27 cellular contexts compared by ENCODE assay signal in genomic region chr10:10897400-10897799, GRCh38.
"Had no signal": no experiment of that assay in that cellular context is flagged by ENCODE, and none has a peak within 500 bp of the region (broad histone marks: within the 10 kb centered on the region; RNA-seq: fewer than 3 reads in every experiment).

No MANE protein-coding gene starts in this region.

- H2AFZ ChIP-seq: neural progenitor cell had no signal

- DNase-seq: colonic mucosa; effector CD8-positive, alpha-beta T cell; endodermal cell; glutamatergic neuron; heart right ventricle; hippocampal formation; left cardiac atrium; left lung; mesendoderm; midbrain; naive thymus-derived CD4-positive, alpha-beta T cell; stimulated activated CD4-positive, alpha-beta T cell treated with anti-CD3 and anti-CD28 coated beads, Interleukin-12 subunit alpha, Interleukin-12 subunit beta, amount 100 ng/mL, for 4 hours; stimulated activated CD4-positive, alpha-beta T cell treated with anti-CD3 and anti-CD28 coated beads, Interleukin-2, amount 100 ng/mL, for 24 hours; stimulated activated CD4-positive, alpha-beta T cell treated with anti-CD3 and anti-CD28 coated beads, Interleukin-4, amount 100 ng/mL, for 24 hours; stimulated activated naive CD4-positive, alpha-beta T cell treated with Interleukin-2 at 50 U/mL for 16 hours; stomach; substantia nigra; testis; upper lobe of left lung had no signal

- H3K9me3 ChIP-seq: colonic mucosa, esophagus muscularis mucosa, left lung, prostate gland, right atrium auricular region, testis, upper lobe of left lung had no signal

- H3K27ac ChIP-seq: colonic mucosa, esophagus muscularis mucosa, heart right ventricle, left lung, neural progenitor cell, prostate gland, right atrium auricular region, stomach, testis, tibial nerve, upper lobe of left lung had no signal

- H3K4me1 ChIP-seq: colonic mucosa, left lung, neural progenitor cell, prostate gland, stomach, testis, upper lobe of left lung had no signal

- H3K4me2 ChIP-seq: neural progenitor cell, smooth muscle cell had no signal

- H3K36me3 ChIP-seq: colonic mucosa, esophagus muscularis mucosa, heart right ventricle, left lung, neural progenitor cell, prostate gland, right atrium auricular region, stomach, tibial nerve, upper lobe of left lung had no signal

- H3K9ac ChIP-seq: neural progenitor cell had no signal

- ATAC-seq: heart right ventricle; left lung; naive thymus-derived CD4-positive, alpha-beta T cell; sciatic nerve; stimulated activated effector memory CD8-positive, alpha-beta T cell treated with anti-CD3 and anti-CD28 coated beads, Interleukin-12 subunit alpha, Interleukin-12 subunit beta, amount 100 ng/mL, for 72 hours had no signal

- H3K4me3 ChIP-seq: colonic mucosa, esophagus muscularis mucosa, heart right ventricle, left lung, neural progenitor cell, prostate gland, right atrium auricular region, smooth muscle cell, stomach, testis, tibial nerve, upper lobe of left lung had no signal

- H3K27me3 ChIP-seq: colonic mucosa, esophagus muscularis mucosa, heart right ventricle, left lung, neural progenitor cell, right atrium auricular region, stomach, testis, tibial nerve, upper lobe of left lung had no signal
